ENCODE assay signal across 8 cellular contexts in genomic region chr20:33561981-33562601, GRCh38.
DNase-seq lines count a peak whose midpoint lies in the region; ATAC-seq, FAIRE-seq and TF ChIP-seq lines count a peak whose summit lies in the region.

No MANE protein-coding gene starts in this region.

- no peak overlapping the region for H3K4me3 ChIP-seq in lung

- peak; percentile 44 for DNase-seq in HK-2 (ENCODE audit: unreplicated experiment)
- peak; percentile 94 for DNase-seq in NCI-H82 treated with DMSO at 0.1 percent for 48 hours (lab: John Stamatoyannopoulos, UW; ENCODE audit: unreplicated experiment)
- DNase-seq in dermis blood vessel endothelial cell = peak; percentile 79
- peak; percentile 82 for DNase-seq in lung (ENCODE audit: low spot score)
- peak; percentile 39 for DNase-seq in urothelium cell line (ENCODE audit: low spot score)
- DNase-seq in activated T-cell treated with anti-CD3 and anti-CD28 coated beads, Interleukin-2, amount 50 U/mL, for 1 hour = no peak

- WGBS in lung, 2 donors = 31 to 50% methylated on average over 4 of the region's 4 CpGs

- no peak overlapping the region for H3K27ac ChIP-seq in lung (ENCODE audit: low read depth in 1 of 2, low read length in 1 of 2)

- FAIRE-seq in urothelium cell line (lab: Jason Lieb, UNC) = no peak

- TF ChIP-seq CTCF in lung (IDR thresholded peaks at IDR 0.05; ENCODE audit: control extremely low read depth, extremely low read depth) = no peak

- ATAC-seq in lung (ENCODE audit: insufficient read depth, low FRiP score) (peak; percentile 47), HG03439 (IDR thresholded peaks at IDR 0.05; ENCODE audit: unreplicated experiment) (no peak), HG03565 (IDR thresholded peaks at IDR 0.05; ENCODE audit: unreplicated experiment) (no peak)

- no peaks in the 10 kb centered on the region for H3K9me3 ChIP-seq in lung (ENCODE audit: control insufficient read depth in 2 of 2, insufficient read depth in 1 of 2, low read length in 1 of 2)

- peaks cover 0 to 3% of the 10 kb centered on the region in 2 donors for H3K4me1 ChIP-seq in lung (ENCODE audit: control insufficient read depth in 2 of 2, insufficient read depth in 2 of 2, low read length in 2 of 2)

- H3K27me3 ChIP-seq in lung (ENCODE audit: control insufficient read depth, insufficient read depth) = no peaks in the 10 kb centered on the region

- no peaks in the 10 kb centered on the region for H3K36me3 ChIP-seq in lung (ENCODE audit: control insufficient read depth in 2 of 2, insufficient read depth in 2 of 2, low read length in 2 of 2)
